In the genomic region with DNA sequence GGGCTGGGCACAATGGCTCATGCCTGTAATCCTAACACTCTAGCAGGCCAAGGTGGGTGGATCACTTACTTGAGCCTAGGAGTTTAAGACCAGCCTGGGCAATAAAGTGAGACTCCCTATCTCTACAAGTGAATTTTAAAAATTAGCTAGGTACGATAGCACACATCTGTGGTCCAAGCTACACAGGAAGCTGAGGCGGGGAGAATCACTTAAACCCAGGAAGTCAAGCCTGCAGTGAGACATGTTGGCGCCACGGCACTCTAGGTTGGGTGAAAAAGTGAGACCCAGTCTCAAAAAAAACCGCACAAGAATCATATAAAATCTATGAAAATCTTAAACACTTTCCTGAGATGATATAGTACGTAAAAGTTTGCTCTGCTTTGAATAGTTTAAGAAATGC, we compare ENCODE assay signal across 18 cellular contexts.
"Had no signal": no experiment of that assay in that cellular context is flagged by ENCODE, and none has a peak within 500 bp of the region (broad histone marks: within the 10 kb centered on the region; RNA-seq: fewer than 3 reads in every experiment).

No MANE protein-coding gene starts in this region.

- H3K9me3 ChIP-seq: spleen, stomach, thoracic aorta, transverse colon had no signal

- H3K4me3 Mint-ChIP-seq: naive B cell; neural crest cell; stimulated activated memory B cell treated with anti-CD40 and anti-IgM and Interleukin-4, amounts not matched to agents 10 μg/mL and 1 μg/mL and 100 μg/mL, for 72 hours had no signal

- DNase-seq: effector memory CD4-positive, alpha-beta T cell; left colon; left ventricle myocardium superior; naive B cell; posterior cingulate gyrus; spleen; stimulated activated CD4-positive, alpha-beta T cell treated with anti-CD3 and anti-CD28 coated beads, Interleukin-1b, Interleukin-23, amount 100 ng/mL, for 48 hours; stimulated activated CD4-positive, alpha-beta T cell treated with anti-CD3 and anti-CD28 coated beads, Interleukin-4, amount 100 ng/mL, for 24 hours; stomach; substantia nigra; transverse colon had no signal

- H3K4me1 ChIP-seq: foreskin keratinocyte, spleen, stomach, transverse colon had no signal

- ATAC-seq: left colon; left ventricle myocardium superior; sciatic nerve; stimulated activated memory B cell treated with anti-CD40 and anti-IgM and Interleukin-4, amounts not matched to agents 10 μg/mL and 1 μg/mL and 100 μg/mL, for 72 hours had no signal

- H3K27ac ChIP-seq: foreskin keratinocyte, hepatocyte, spleen, stomach, thoracic aorta, transverse colon had no signal

- H3K27ac Mint-ChIP-seq: stimulated activated memory B cell treated with anti-CD40 and anti-IgM and Interleukin-4, amounts not matched to agents 10 μg/mL and 1 μg/mL and 100 μg/mL, for 72 hours had no signal

- H2AFZ ChIP-seq: hepatocyte had no signal

- H3K4me3 ChIP-seq: hepatocyte, lung, spleen, stomach, thoracic aorta, transverse colon had no signal

- H3K79me2 ChIP-seq: hepatocyte had no signal

- H3K27me3 ChIP-seq: foreskin keratinocyte, hepatocyte, spleen, stomach, transverse colon had no signal

- H3K4me2 ChIP-seq: hepatocyte had no signal

- H3K9me3 Mint-ChIP-seq: naive B cell; neural crest cell; stimulated activated memory B cell treated with anti-CD40 and anti-IgM and Interleukin-4, amounts not matched to agents 10 μg/mL and 1 μg/mL and 100 μg/mL, for 72 hours had no signal

- H3K4me1 Mint-ChIP-seq: naive B cell; neural crest cell; stimulated activated memory B cell treated with anti-CD40 and anti-IgM and Interleukin-4, amounts not matched to agents 10 μg/mL and 1 μg/mL and 100 μg/mL, for 72 hours had no signal

- H3K27me3 Mint-ChIP-seq: naive B cell; stimulated activated memory B cell treated with anti-CD40 and anti-IgM and Interleukin-4, amounts not matched to agents 10 μg/mL and 1 μg/mL and 100 μg/mL, for 72 hours had no signal
